ENCODE assay signal across 1 cellular context in the genomic region with DNA sequence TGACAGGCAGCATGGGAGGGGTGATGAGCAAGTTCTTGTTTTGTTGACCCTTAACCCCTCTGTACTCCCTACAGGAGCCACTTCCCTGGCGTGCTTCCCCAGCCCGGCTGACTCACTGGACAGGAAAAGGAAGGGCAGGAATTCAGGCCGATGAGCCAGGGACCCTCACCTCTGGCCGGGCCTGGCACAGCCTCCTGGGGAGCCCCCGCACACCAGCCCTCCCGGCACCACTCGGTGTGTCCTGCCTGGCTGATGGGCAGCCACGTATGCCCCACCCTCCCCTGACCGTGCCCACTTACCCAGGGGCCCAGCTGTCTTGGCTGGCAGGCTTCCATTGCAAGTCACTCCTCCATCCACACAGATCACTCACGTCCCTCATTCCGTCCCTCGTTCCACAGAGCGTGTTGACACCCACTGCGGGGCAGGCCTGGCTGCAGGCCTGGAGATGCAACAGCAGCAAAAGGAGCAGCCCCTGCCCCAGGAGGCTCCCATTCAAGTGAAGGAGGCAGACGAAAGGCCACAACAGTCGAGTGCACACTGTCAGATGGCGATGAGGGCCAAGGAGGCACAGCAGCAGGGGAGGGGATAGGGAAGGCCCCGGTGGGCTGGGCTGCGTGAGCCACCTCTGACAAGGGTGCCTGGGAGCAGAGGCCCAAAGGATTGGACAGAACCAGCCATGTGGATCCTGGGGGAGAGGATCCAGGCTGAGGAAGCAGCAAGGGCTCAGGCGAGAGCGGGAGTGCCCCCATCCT.
TF ChIP-seq lines count a peak whose summit lies in the region.

No MANE protein-coding gene starts in this region.

TF ChIP-seq in IMR-90, 13 proteins besides CTCF, POLR2A, EP300 and RAD21 (continued from another document):
- TF ChIP-seq, protein P1, sequence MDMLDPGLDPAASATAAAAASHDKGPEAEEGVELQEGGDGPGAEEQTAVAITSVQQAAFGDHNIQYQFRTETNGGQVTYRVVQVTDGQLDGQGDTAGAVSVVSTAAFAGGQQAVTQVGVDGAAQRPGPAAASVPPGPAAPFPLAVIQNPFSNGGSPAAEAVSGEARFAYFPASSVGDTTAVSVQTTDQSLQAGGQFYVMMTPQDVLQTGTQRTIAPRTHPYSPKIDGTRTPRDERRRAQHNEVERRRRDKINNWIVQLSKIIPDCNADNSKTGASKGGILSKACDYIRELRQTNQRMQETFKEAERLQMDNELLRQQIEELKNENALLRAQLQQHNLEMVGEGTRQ (IDR thresholded peaks at IDR 0.05; ENCODE audit: low read depth, low read length): no peak
- TF ChIP-seq CEBPB (IDR thresholded peaks at IDR 0.05; ENCODE audit: low read depth, low read length) (no peak), MAFK (IDR thresholded peaks at IDR 0.05; ENCODE audit: low read depth, low read length) (no peak), RCOR1 (IDR thresholded peaks at IDR 0.05; ENCODE audit: insufficient replicate concordance, low read length) (no peak)
